28 cellular contexts compared by ENCODE assay signal in genomic region chr2:232688201-232688600, GRCh38. TPM values are rescaled to one million over a fixed set of nuclear protein-coding genes. Genes with fewer than 3 reads are reported as not detected.
DNase-seq lines count a peak whose midpoint lies in the region; ATAC-seq, FAIRE-seq and TF ChIP-seq lines count a peak whose summit lies in the region.
"Had no signal": no experiment of that assay in that cellular context is flagged by ENCODE, and none has a peak within 500 bp of the region (broad histone marks: within the 10 kb centered on the region; RNA-seq: fewer than 3 reads in every experiment).

No MANE protein-coding gene starts in this region.

- intact Hi-C loops in K562 (cut with micrococcal nuclease), result no loop called here
- intact Hi-C loops in psoas muscle (cut with DNase I), result no loop called here

- H3K9ac ChIP-seq in K562 (ENCODE audit: insufficient read depth in 1 of 2, low read depth in 2 of 2, low read length in 2 of 2), result no peak overlapping the region

- H3K9me1 ChIP-seq in K562 (ENCODE audit: control insufficient read depth, insufficient read depth, low read length), result no peaks in the 10 kb centered on the region

- POLR2A ChIA-PET in K562 (lab: Yijun Ruan, JAX), result no interaction called here

- DNase-seq in NCI-H345 (lab: John Stamatoyannopoulos, UW), result peak; percentile 6
- no peak for DNase-seq in NCI-H345 treated with DMSO at 0.1 percent for 48 hours (lab: John Stamatoyannopoulos, UW; ENCODE audit: unreplicated experiment)
- peak; percentile 17 for DNase-seq in G401 (ENCODE audit: low spot score)
- no peak for DNase-seq in K562 (ENCODE audit: extremely low read depth in 1 of 4, low spot score in 3 of 4)
- DNase-seq in psoas muscle, result no peak
- no peak for DNase-seq in NOMO-1 treated with dmso at 0.1 percent for 144 hours (lab: John Stamatoyannopoulos, UW; ENCODE audit: unreplicated experiment)
- DNase-seq in H7, result no peak
- DNase-seq: AML-193; Caco-2; CD8-positive, alpha-beta T cell; DMS79 treated with DMSO at 0.1 percent for 48 hours; NCI-H1105 treated with DMSO at 0.1 percent for 48 hours; NCI-H146; NCI-H1930; NCI-H2107; NCI-H226; NCI-H774; SHP77; T-helper 1 cell had no signal

- H3K4me2 ChIP-seq in K562 (ENCODE audit: insufficient read depth, low read length), result no peak overlapping the region

- no TSS peak for BruUV-seq in K562 (replicated peaks; lab: Mats Ljungman, UMichigan)

- no peak overlapping the region for H2AFZ ChIP-seq in K562 (ENCODE audit: low read depth, low read length)

- no peak for TF ChIP-seq CTCF in K562 (IDR thresholded peaks at IDR 0.05 in 2 of 3, conservative IDR thresholded peaks at IDR 0.05 in 1 of 3; ENCODE audit: insufficient read depth in 2 of 3, low read depth in 1 of 3, low read length in 3 of 3)
- TF ChIP-seq CTCF in psoas muscle (IDR thresholded peaks at IDR 0.05), result no peak

- TF ChIP-seq POLR2A in K562 (conservative IDR thresholded peaks at IDR 0.05), result no peak

- FAIRE-seq in K562 (lab: Jason Lieb, UNC), result no peak
- FAIRE-seq: A204.1, GM12892, H1, HepG2 had no signal

- H3K27ac ChIP-seq in K562 (ENCODE audit: extremely low read depth, low read depth, low read length) (no peak overlapping the region), psoas muscle (no peak overlapping the region)
- H3K27ac ChIP-seq: C4-2B, RWPE1 had no signal

- TF ChIP-seq EP300 in K562 (IDR thresholded peaks at IDR 0.05; ENCODE audit: low read length), result no peak

- H3K4me3 ChIP-seq in K562 (no peak overlapping the region), psoas muscle (no peak overlapping the region), H7 (ENCODE audit: insufficient read depth, low read depth, low read length) (no peak overlapping the region)

- H3K36me3 ChIP-seq in K562 (ENCODE audit: control insufficient read depth, insufficient read depth, low read length) (no peaks in the 10 kb centered on the region), psoas muscle (ENCODE audit: insufficient read depth in 1 of 2, low read depth in 1 of 2) (no peaks in the 10 kb centered on the region), H7 (replicated peaks; ENCODE audit: control insufficient read depth, insufficient read depth, low read length) (no peaks in the 10 kb centered on the region)

- H3K79me2 ChIP-seq in K562 (ENCODE audit: control insufficient read depth, insufficient read depth, low read length), result no peaks in the 10 kb centered on the region

- ATAC-seq in K562 (no peak), psoas muscle (peak in 3 of 4 donors; percentile 16 to 21 (median 18)), GM21515 (IDR thresholded peaks at IDR 0.05; ENCODE audit: unreplicated experiment) (no peak)
- ATAC-seq: CD8-positive, alpha-beta T cell; HepG2 had no signal

- WGBS in K562 (ENCODE audit: insufficient coverage, low coverage, missing lambda C conversion rate), result 39% methylated on average over 6 of the region's 7 CpGs
- WGBS in psoas muscle, 3 donors, result 85 to 89% (median 86%) methylated on average over 7 of the region's 7 CpGs

- in situ Hi-C loops in G401 (cut with HindIII; ENCODE audit: low sequenced_read_pairs) (no loop called here), K562 (cut with MboI) (no loop called here)

- CTCF ChIA-PET in K562 (lab: Yijun Ruan, JAX; ENCODE audit: low intra/inter-chr PET ratio), result no interaction called here

- H3K9me3 ChIP-seq in K562 (replicated peaks; ENCODE audit: control insufficient read depth, insufficient read depth, low read depth, low read length) (no peaks in the 10 kb centered on the region), psoas muscle (no peaks in the 10 kb centered on the region)
- H3K9me3 ChIP-seq: Caco-2 had no signal

- H4K20me1 ChIP-seq in K562 (replicated peaks; ENCODE audit: control insufficient read depth, insufficient read depth, low read length), result no peaks in the 10 kb centered on the region

- no peak for TF ChIP-seq RAD21 in K562 (CRISPR knock-in tag; conservative IDR thresholded peaks at IDR 0.05 in 1 of 2, IDR thresholded peaks at IDR 0.05 in 1 of 2)

- H3K27me3 ChIP-seq in K562 (ENCODE audit: control insufficient read depth in 2 of 2, insufficient read depth in 2 of 2, low read length in 2 of 2) (no peaks in the 10 kb centered on the region; a peak in 2 of 5 replicates), psoas muscle (ENCODE audit: insufficient read depth in 3 of 3, low read length in 2 of 3) (no peaks in the 10 kb centered on the region), H7 (ENCODE audit: control insufficient read depth, insufficient read depth, low read length) (no peaks in the 10 kb centered on the region)

- no peaks in the 10 kb centered on the region; a peak in 2 of 5 replicates for H3K4me1 ChIP-seq in K562 (replicated peaks in 1 of 2; ENCODE audit: control insufficient read depth in 2 of 2, insufficient read depth in 2 of 2, low read length in 2 of 2)
- H3K4me1 ChIP-seq in psoas muscle, result peaks cover 6% of the 10 kb centered on the region
- H3K4me1 ChIP-seq: Caco-2 had no signal

TF ChIP-seq in K562, 482 proteins besides CTCF, POLR2A, EP300 and RAD21:
- TF ChIP-seq RB1 (IDR thresholded peaks at IDR 0.05; ENCODE audit: low read depth) (no peak), NFIC (IDR thresholded peaks at IDR 0.05) (peak; percentile 64; the same call in 1 of the 2 replicates), CCAR2 (IDR thresholded peaks at IDR 0.05; ENCODE audit: low read depth, low read length) (no peak)

RNA-seq across cellular contexts. Expression of gene GIGYF2, which starts 8.9 kb away (rescaled TPM):
- total RNA-seq in G401 (2014; rRNA removed; shearing (Covaris generic)), result 26.7 and 33.3 TPM in 2 replicates
- total RNA-seq in K562 (2011; cell fraction: chromatin; rRNA removed; ENCODE audit: low replicate concordance), result 104 and 257 TPM in 2 replicates
- total RNA-seq in K562 (2011; cell fraction: nucleolus; rRNA removed), result 46.5 and 65.3 TPM in 2 replicates
- 98.1 and 157 TPM in 2 replicates for total RNA-seq in K562 (2011; cell fraction: nucleoplasm; rRNA removed)
- total RNA-seq in K562 (2014; rRNA removed) (29.2 and 35.9 TPM in 2 replicates), K562 (2014; rRNA removed; fragmentation: Illumina TruSeq; extraction: Trizol) (50.6 and 51.9 TPM in 2 replicates), K562 (2015; rRNA removed; fragmentation: Illumina TruSeq; extraction: Trizol) (45.3 and 52.7 TPM in 2 replicates), K562 (2021) (36.0 and 37.3 TPM in 2 replicates), psoas muscle (10 to 100 TPM; 64.3 to 72.6 (median 65.5) TPM)
- polyA plus RNA-seq in K562 (2011; rRNA removed) (37.3 and 38.4 TPM in 2 replicates), K562 (2014; fragmentation: Illumina TruSeq; extraction: Trizol) (32.6 and 34.0 TPM in 2 replicates), K562 (2014; fragmentation: Nextera tagmentation; extraction: Ambion mirVana) (10 to 100 TPM; 12.7 to 16.8 TPM), K562 (2014; rRNA removed) (32.4 and 34.9 TPM in 2 replicates), psoas muscle (10 to 100 TPM; 13.8 to 44.7 (median 14.4) TPM)
- polyA plus RNA-seq in K562 (2011; cell fraction: cytosol; rRNA removed), result 29.6 and 32.4 TPM in 2 replicates
- polyA plus RNA-seq in K562 (2011; cell fraction: nucleus; rRNA removed), result 33.0 and 35.7 TPM in 2 replicates
- polyA plus RNA-seq in K562 (2012), result 23.1 and 28.2 TPM in 2 replicates
- polyA minus RNA-seq in K562 (2011; rRNA and poly(A)+ RNA removed), result 101 and 120 TPM in 2 replicates
- polyA minus RNA-seq in K562 (2011; cell fraction: cytosol; rRNA and poly(A)+ RNA removed), result 29.8 and 43.8 TPM in 2 replicates
- 49.7 and 71.2 TPM in 2 replicates for polyA minus RNA-seq in K562 (2011; cell fraction: nucleus; rRNA and poly(A)+ RNA removed)
- total RNA-seq in H7 (2014; rRNA removed; shearing (Covaris generic)), result 34.5 and 56.1 TPM in 2 replicates

RNA-seq across cellular contexts. Expression of gene EFHD1, which starts 54.8 kb away (rescaled TPM):
- total RNA-seq in G401 (2014; rRNA removed; shearing (Covaris generic)), result 2.4 and 4.2 TPM in 2 replicates
- 0.65 TPM in 1 of 2 replicates, not detected in the other for total RNA-seq in K562 (2011; cell fraction: chromatin; rRNA removed; ENCODE audit: low replicate concordance)
- total RNA-seq in K562 (2011; cell fraction: nucleolus; rRNA removed), result 0.53 and 0.67 TPM in 2 replicates
- 0.37 and 0.46 TPM in 2 replicates for total RNA-seq in K562 (2011; cell fraction: nucleoplasm; rRNA removed)
- total RNA-seq in K562 (2014; rRNA removed) (1.7 and 2.4 TPM in 2 replicates), K562 (2014; rRNA removed; fragmentation: Illumina TruSeq; extraction: Trizol) (1.7 and 2.0 TPM in 2 replicates), K562 (2015; rRNA removed; fragmentation: Illumina TruSeq; extraction: Trizol) (1.5 and 1.6 TPM in 2 replicates), K562 (2021) (5.1 and 5.2 TPM in 2 replicates), psoas muscle (10 to 100 TPM in 2 of 4 donors, 1 to 10 TPM in 2; 6.9 to 20.7 (median 9.8) TPM)
- polyA plus RNA-seq in K562 (2011; rRNA removed) (1.2 TPM in 2 replicates), K562 (2014; fragmentation: Illumina TruSeq; extraction: Trizol) (5.9 and 9.1 TPM in 2 replicates), K562 (2014; fragmentation: Nextera tagmentation; extraction: Ambion mirVana) (1 to 10 TPM in 1 of 2 experiments, under 1 TPM in 1; 0.66 to 1.2 TPM), K562 (2014; rRNA removed) (2.8 and 3.1 TPM in 2 replicates), psoas muscle (10 to 100 TPM in 2 of 3 donors, 1 to 10 TPM in 1; 6.6 to 17.7 (median 10.7) TPM)
- 1.4 and 2.0 TPM in 2 replicates for polyA plus RNA-seq in K562 (2011; cell fraction: cytosol; rRNA removed)
- polyA plus RNA-seq in K562 (2011; cell fraction: nucleus; rRNA removed), result 0.34 and 0.41 TPM in 2 replicates
- polyA plus RNA-seq in K562 (2012), result 5.0 and 20.1 TPM in 2 replicates
- 0.69 and 0.98 TPM in 2 replicates for polyA minus RNA-seq in K562 (2011; rRNA and poly(A)+ RNA removed)
- 0.57 TPM in 1 of 2 replicates, not detected in the other for polyA minus RNA-seq in K562 (2011; cell fraction: cytosol; rRNA and poly(A)+ RNA removed)
- not detected in 2 replicates for polyA minus RNA-seq in K562 (2011; cell fraction: nucleus; rRNA and poly(A)+ RNA removed)
- total RNA-seq in H7 (2014; rRNA removed; shearing (Covaris generic)), result 3.8 and 4.3 TPM in 2 replicates
- total RNA-seq: HT1080, MCF 10A had no signal
- polyA plus RNA-seq: HepG2 had no signal

Comparison
In these comparisons a context has a peak if more than half of its experiments do, and no peak if none do; other contexts are left out.
1. DNase-seq: peak in NCI-H345 (single experiment) and G401 (single experiment); none in NCI-H345 treated with DMSO at 0.1 percent for 48 hours (single experiment), K562 (0 of 4), psoas muscle (0 of 2), NOMO-1 treated with dmso at 0.1 percent for 144 hours (single experiment) and H7 (single experiment).
2. ATAC-seq: peak in psoas muscle (3 of 4); none in K562 (single experiment) and GM21515 (single experiment).